29 cellular contexts compared by ENCODE assay signal in the genomic region with DNA sequence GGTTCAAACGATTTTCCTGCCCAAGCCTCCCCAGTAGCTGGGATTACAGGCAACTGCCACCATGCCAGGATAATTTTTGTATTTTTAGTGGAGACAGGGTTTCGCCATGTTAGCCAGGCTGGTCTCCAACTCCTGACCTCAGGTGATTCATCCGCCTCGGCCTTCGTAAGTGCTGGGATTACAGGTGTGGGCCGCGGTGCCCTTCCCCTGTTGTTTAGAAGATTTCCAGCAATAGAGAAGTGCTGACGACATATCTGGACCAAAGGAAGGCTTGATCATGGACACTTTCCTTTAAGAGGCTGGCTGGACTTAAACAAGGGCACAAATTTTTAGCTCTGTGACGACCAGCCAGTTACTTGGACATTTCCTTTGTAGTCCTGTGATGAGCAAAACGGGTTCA. TPM values are rescaled to one million over a fixed set of nuclear protein-coding genes. Genes with fewer than 3 reads are reported as not detected.
A peak's percentile ranks its signal among the peaks of the same experiment; 100 is the strongest.
DNase-seq lines count a peak whose midpoint lies in the region; ATAC-seq, FAIRE-seq and TF ChIP-seq lines count a peak whose summit lies in the region.
"Had no signal": no experiment of that assay in that cellular context is flagged by ENCODE, and none has a peak within 500 bp of the region (broad histone marks: within the 10 kb centered on the region; RNA-seq: fewer than 3 reads in every experiment).

No MANE protein-coding gene starts in this region.

- H3K27me3 Mint-ChIP-seq in endodermal cell (ENCODE audit: insufficient read depth): peaks cover 95% of the 10 kb centered on the region

- H3K4me2 ChIP-seq in HepG2 (ENCODE audit: low read depth, low read length): no peak overlapping the region
- H3K4me2 ChIP-seq: A549 had no signal

- ATAC-seq in Right ventricle myocardium inferior (no peak), left ventricle myocardium superior (no peak), HepG2 (no peak), gastrocnemius medialis (no peak), HG02885 (IDR thresholded peaks at IDR 0.05; ENCODE audit: poor library complexity, unreplicated experiment) (no peak)
- ATAC-seq in stimulated activated naive CD8-positive, alpha-beta T cell treated with anti-CD3 and anti-CD28 coated beads, Interleukin-15, Interleukin-2, amounts not matched to agents 100 U/mL and 50 U/mL, for 24 hours: no peak
- ATAC-seq: A549; stimulated activated effector memory CD8-positive, alpha-beta T cell treated with anti-CD3 and anti-CD28 coated beads, Interleukin-12 subunit alpha, Interleukin-12 subunit beta, amount 100 ng/mL, for 72 hours had no signal

- TF ChIP-seq EP300 in HepG2 (IDR thresholded peaks at IDR 0.05; ENCODE audit: low read depth in 2 of 2, low read length in 2 of 2): no peak
- TF ChIP-seq EP300 in HepG2 (CRISPR knock-in tag; IDR thresholded peaks at IDR 0.05; ENCODE audit: borderline replicate concordance): no peak

- H3K9me3 Mint-ChIP-seq in endodermal cell: no peaks in the 10 kb centered on the region
- H3K9me3 Mint-ChIP-seq: activated naive CD8-positive, alpha-beta T cell treated with anti-CD3 and anti-CD28 coated beads, Interleukin-2, amount 10 ng/mL, durations not matched to agents 7 days and 5 days; stimulated activated effector memory CD8-positive, alpha-beta T cell treated with anti-CD3 and anti-CD28 coated beads, Interleukin-12 subunit alpha, Interleukin-12 subunit beta, amount 100 ng/mL, for 72 hours had no signal

- H3K36me3 ChIP-seq in HepG2 (replicated peaks in 1 of 2; ENCODE audit: control insufficient read depth in 1 of 2, insufficient read depth in 2 of 2, low read length in 2 of 2) (no peaks in the 10 kb centered on the region), gastrocnemius medialis (no peaks in the 10 kb centered on the region), endodermal cell (ENCODE audit: control insufficient read depth, insufficient read depth, low read length) (no peaks in the 10 kb centered on the region)
- H3K36me3 ChIP-seq: BE2C, left lung had no signal

- H3K4me1 ChIP-seq in HepG2 (ENCODE audit: insufficient read depth, low read length) (peaks cover 35% of the 10 kb centered on the region), gastrocnemius medialis (peaks cover 16 to 19% of the 10 kb centered on the region in 2 donors), endodermal cell (ENCODE audit: control insufficient read depth, insufficient read depth, low read length) (no peaks in the 10 kb centered on the region)

- no peak for FAIRE-seq in HepG2 (lab: Jason Lieb, UNC)
- FAIRE-seq: A549, frontal cortex had no signal

- H3K27ac ChIP-seq in HepG2 (ENCODE audit: extremely low read length, insufficient read depth, low read length) (no peak overlapping the region), gastrocnemius medialis (peak overlapping the region; percentile 74 to 80 (median 76)), endodermal cell (ENCODE audit: low read depth, low read length) (no peak overlapping the region)
- H3K27ac ChIP-seq: A549, GM23248 had no signal

- TF ChIP-seq CTCF in HepG2 (CRISPR knock-in tag; IDR thresholded peaks at IDR 0.05) (no peak), gastrocnemius medialis (IDR thresholded peaks at IDR 0.05 in 4 of 5, conservative IDR thresholded peaks at IDR 0.05 in 1 of 5) (no peak), endodermal cell (conservative IDR thresholded peaks at IDR 0.05) (no peak)

- H2AFZ ChIP-seq in HepG2 (ENCODE audit: low read length): no peak overlapping the region

- DNase-seq in Right ventricle myocardium inferior (ENCODE audit: missing footprints): peak; percentile 34
- DNase-seq in left ventricle myocardium superior: no peak
- no peak for DNase-seq in HepG2 (ENCODE audit: low spot score)
- DNase-seq in gastrocnemius medialis: no peak
- DNase-seq in HPDE6-E6E7 (ENCODE audit: extremely low spot score): no peak
- no peak for DNase-seq in endodermal cell
- DNase-seq in stimulated activated naive CD8-positive, alpha-beta T cell treated with anti-CD3 and anti-CD28 coated beads, Interleukin-15, Interleukin-2, amounts not matched to agents 100 U/mL and 50 U/mL, for 24 hours: no peak
- DNase-seq: activated CD4-positive, alpha-beta T cell treated with anti-CD3 and anti-CD28 coated beads, Interleukin-2, amount 50 U/mL, for 48 hours; activated CD4-positive, CD25-positive, alpha-beta regulatory T cell; activated CD8-positive, alpha-beta memory T cell treated with anti-CD3 and anti-CD28 coated beads, Interleukin-2, amount 50 U/mL, for 48 hours; activated effector memory CD4-positive, alpha-beta T cell treated with Interleukin-2 at 50 U/mL for 16 hours; activated naive CD8-positive, alpha-beta T cell treated with anti-CD3 and anti-CD28 coated beads, Interleukin-2, amount 10 ng/mL, durations not matched to agents 7 days and 5 days; BE2C; effector memory CD4-positive, alpha-beta T cell; GDM1; left lung; NCI-H510A; PC-3; SHP77 had no signal

- H3K27ac Mint-ChIP-seq in endodermal cell: no peak overlapping the region
- H3K27ac Mint-ChIP-seq: activated naive CD8-positive, alpha-beta T cell treated with anti-CD3 and anti-CD28 coated beads, Interleukin-2, amount 10 ng/mL, durations not matched to agents 7 days and 5 days; stimulated activated effector memory CD8-positive, alpha-beta T cell treated with anti-CD3 and anti-CD28 coated beads, Interleukin-12 subunit alpha, Interleukin-12 subunit beta, amount 100 ng/mL, for 72 hours had no signal

- H3K9ac ChIP-seq in HepG2 (ENCODE audit: insufficient read depth, low read depth, low read length) (no peak overlapping the region), endodermal cell (ENCODE audit: extremely low read depth, low read length, poor library complexity, severe bottlenecking) (no peak overlapping the region)

- 39% methylated on average over 10 of the region's 10 CpGs for WGBS in HepG2 (ENCODE audit: low lambda C conversion rate)
- WGBS in endodermal cell (ENCODE audit: insufficient coverage in 1 of 2, insufficient read length in 1 of 2), 2 experiments: 63 to 72% methylated on average over 10 of the region's 10 CpGs

- no peak for TF ChIP-seq RAD21 in HepG2 (CRISPR knock-in tag; IDR thresholded peaks at IDR 0.05)

- H3K36me3 Mint-ChIP-seq in endodermal cell (ENCODE audit: low read depth): no peaks in the 10 kb centered on the region
- H3K36me3 Mint-ChIP-seq: stimulated activated effector memory CD8-positive, alpha-beta T cell treated with anti-CD3 and anti-CD28 coated beads, Interleukin-12 subunit alpha, Interleukin-12 subunit beta, amount 100 ng/mL, for 72 hours had no signal

- H3K9me3 ChIP-seq in HepG2 (ENCODE audit: low read length): no peaks in the 10 kb centered on the region
- no peaks in the 10 kb centered on the region for H3K9me3 ChIP-seq in gastrocnemius medialis
- H3K9me3 ChIP-seq in endodermal cell (ENCODE audit: control insufficient read depth, low read length): no peaks in the 10 kb centered on the region
- H3K9me3 ChIP-seq: A549, BE2C, left lung, mucosa of descending colon had no signal

- in situ Hi-C loops in HepG2 (cut with HindIII; ENCODE audit: extremely low pct_ligation_motif_present, low pct_unique_long_range_greater_than_20kb): no loop called here
- in situ Hi-C loops in gastrocnemius medialis (cut with MboI; ENCODE audit: low sequenced_read_pairs in 4 of 4): no loop called here

- peaks cover 17% of the 10 kb centered on the region for H3K4me1 Mint-ChIP-seq in endodermal cell

- peaks cover 6 to 73% of the 10 kb centered on the region in 2 experiments; a peak in 4 of 5 replicates for H3K27me3 ChIP-seq in HepG2 (ENCODE audit: control insufficient read depth in 1 of 2, insufficient read depth in 2 of 2, low read length in 2 of 2)
- peaks cover 0 to 6% (median 0%) of the 10 kb centered on the region in 3 donors for H3K27me3 ChIP-seq in gastrocnemius medialis
- H3K27me3 ChIP-seq in endodermal cell (ENCODE audit: control insufficient read depth, insufficient read depth, low read length, poor library complexity, severe bottlenecking): peaks cover 96% of the 10 kb centered on the region

- H3K79me2 ChIP-seq in HepG2 (ENCODE audit: insufficient read depth, low read length): no peaks in the 10 kb centered on the region

- no peak overlapping the region for H3K4me3 Mint-ChIP-seq in endodermal cell

- H3K4me3 ChIP-seq in HepG2 (replicated peaks in 1 of 3; ENCODE audit: insufficient read depth in 1 of 3, low read depth in 2 of 3, low read length in 3 of 3) (no peak overlapping the region), gastrocnemius medialis (no peak overlapping the region), endodermal cell (ENCODE audit: low read length) (no peak overlapping the region)
- H3K4me3 ChIP-seq: A549, mucosa of descending colon had no signal

- POLR2A ChIA-PET in HepG2 (lab: Yijun Ruan, JAX): no interaction called here

- intact Hi-C loops in Right ventricle myocardium inferior (cut with DNase I): no loop called here
- intact Hi-C loops in left ventricle myocardium superior (cut with micrococcal nuclease): no loop called here
- intact Hi-C loops in HepG2 (cut with micrococcal nuclease; ENCODE audit: unreplicated experiment): no loop called here
- intact Hi-C loops in gastrocnemius medialis (cut with DNase I; ENCODE audit: low total_unique reads): loop anchor here (2.0 kb wide), 1 partner anchor 72 kb away; no protein-coding TSS in a partner anchor

- CTCF ChIA-PET in HepG2 (lab: Yijun Ruan, JAX; ENCODE audit: low intra/inter-chr PET ratio, low total read pairs): no interaction called here

- no TSS peak for BruUV-seq in HepG2 (replicated peaks; lab: Mats Ljungman, UMichigan)

- TF ChIP-seq POLR2A in HepG2 (IDR thresholded peaks at IDR 0.05; ENCODE audit: insufficient read depth in 1 of 2, low read depth in 2 of 2, low read length in 2 of 2) (no peak), gastrocnemius medialis (IDR thresholded peaks at IDR 0.05) (no peak)

- no peaks in the 10 kb centered on the region for H4K20me1 ChIP-seq in HepG2 (ENCODE audit: insufficient read depth, low read length)

RNA-seq across cellular contexts. Expression of a gene that starts 1.3 kb away (rescaled TPM):
- total RNA-seq in Right ventricle myocardium inferior (6.7 TPM), left ventricle myocardium superior (6.8 TPM), HepG2 (2016; rRNA removed; fragmentation: Illumina TruSeq; extraction: Trizol) (4.6 and 5.5 TPM in 2 replicates), gastrocnemius medialis (1 to 10 TPM in 3 of 4 donors, not detected in 1; 5.3 to 10.0 (median 7.3) TPM), endodermal cell (not detected)
- 3.8 and 10.7 TPM in 2 replicates for total RNA-seq in HepG2 (2016; cell fraction: cytosol; rRNA removed; fragmentation: Illumina TruSeq; extraction: Trizol; ENCODE audit: low read depth)
- 4.5 and 5.2 TPM in 2 replicates for total RNA-seq in HepG2 (2016; cell fraction: insoluble cytoplasmic fraction; rRNA removed; fragmentation: Illumina TruSeq; extraction: Trizol)
- 4.8 and 6.1 TPM in 2 replicates for total RNA-seq in HepG2 (2016; cell fraction: membrane; rRNA removed; fragmentation: Illumina TruSeq; extraction: Trizol)
- 1.6 and 1.9 TPM in 2 replicates for total RNA-seq in HepG2 (2016; cell fraction: nucleus; rRNA removed; fragmentation: Illumina TruSeq; extraction: Trizol)
- not detected in 2 replicates for polyA plus RNA-seq in HepG2 (2011; rRNA removed)
- polyA plus RNA-seq in HepG2 (2011; cell fraction: cytosol; rRNA removed): 0.17 TPM in 1 of 2 replicates, not detected in the other
- polyA plus RNA-seq in HepG2 (2011; cell fraction: nucleus; rRNA removed): not detected in 2 replicates
- not detected in 2 replicates for polyA plus RNA-seq in HepG2 (2012)
- polyA plus RNA-seq in HepG2 (2016; cell fraction: cytosol; fragmentation: Illumina TruSeq; extraction: Trizol; ENCODE audit: low read depth): 4.5 and 9.2 TPM in 2 replicates
- 5.1 and 5.3 TPM in 2 replicates for polyA plus RNA-seq in HepG2 (2016; cell fraction: insoluble cytoplasmic fraction; fragmentation: Illumina TruSeq; extraction: Trizol; ENCODE audit: low read depth)
- 4.1 and 7.0 TPM in 2 replicates for polyA plus RNA-seq in HepG2 (2016; cell fraction: membrane; fragmentation: Illumina TruSeq; extraction: Trizol; ENCODE audit: low read depth)
- 2.3 and 3.0 TPM in 2 replicates for polyA plus RNA-seq in HepG2 (2016; cell fraction: nucleus; fragmentation: Illumina TruSeq; extraction: Trizol; ENCODE audit: insufficient read depth, low read depth)
- not detected in 2 replicates for polyA minus RNA-seq in HepG2 (2011; rRNA and poly(A)+ RNA removed; ENCODE audit: low replicate concordance)
- polyA minus RNA-seq in HepG2 (2011; cell fraction: cytosol; rRNA and poly(A)+ RNA removed): not detected in 2 replicates
- polyA minus RNA-seq in HepG2 (2011; cell fraction: nucleus; rRNA and poly(A)+ RNA removed): not detected in 2 replicates
- 0.78 TPM for polyA plus RNA-seq in endodermal cell (2013, experiment 1 of 2)
- polyA plus RNA-seq in endodermal cell (2013, experiment 2 of 2): not detected
- total RNA-seq: activated naive CD8-positive, alpha-beta T cell treated with anti-CD3 and anti-CD28 coated beads, Interleukin-2, amount 10 ng/mL, durations not matched to agents 7 days and 5 days; frontal cortex; HT1080; smooth muscle cell had no signal
- polyA plus RNA-seq: A549 had no signal

RNA-seq across cellular contexts. Expression of a gene that starts 5.6 kb away (rescaled TPM):
- total RNA-seq in Right ventricle myocardium inferior (136 TPM), left ventricle myocardium superior (123 TPM), HepG2 (2016; rRNA removed; fragmentation: Illumina TruSeq; extraction: Trizol) (1,072 and 1,398 TPM in 2 replicates), gastrocnemius medialis (100 to 1,000 TPM in 3 of 4 donors, 10 to 100 TPM in 1; 63.0 to 434 (median 267) TPM), endodermal cell (1 to 10 TPM in 1 of 2 donors, not detected in 1; 5.5 TPM)
- total RNA-seq in HepG2 (2016; cell fraction: cytosol; rRNA removed; fragmentation: Illumina TruSeq; extraction: Trizol; ENCODE audit: low read depth): 449 and 580 TPM in 2 replicates
- 1,060 and 1,516 TPM in 2 replicates for total RNA-seq in HepG2 (2016; cell fraction: insoluble cytoplasmic fraction; rRNA removed; fragmentation: Illumina TruSeq; extraction: Trizol)
- total RNA-seq in HepG2 (2016; cell fraction: membrane; rRNA removed; fragmentation: Illumina TruSeq; extraction: Trizol): 620 and 688 TPM in 2 replicates
- 375 and 428 TPM in 2 replicates for total RNA-seq in HepG2 (2016; cell fraction: nucleus; rRNA removed; fragmentation: Illumina TruSeq; extraction: Trizol)
- 65.7 and 110 TPM in 2 replicates for polyA plus RNA-seq in HepG2 (2011; rRNA removed)
- polyA plus RNA-seq in HepG2 (2011; cell fraction: cytosol; rRNA removed): 60.2 and 170 TPM in 2 replicates
- polyA plus RNA-seq in HepG2 (2011; cell fraction: nucleus; rRNA removed): 44.6 and 58.6 TPM in 2 replicates
- polyA plus RNA-seq in HepG2 (2012): 41.0 and 60.0 TPM in 2 replicates
- polyA plus RNA-seq in HepG2 (2016; cell fraction: cytosol; fragmentation: Illumina TruSeq; extraction: Trizol; ENCODE audit: low read depth): 331 and 417 TPM in 2 replicates
- 916 and 1,090 TPM in 2 replicates for polyA plus RNA-seq in HepG2 (2016; cell fraction: insoluble cytoplasmic fraction; fragmentation: Illumina TruSeq; extraction: Trizol; ENCODE audit: low read depth)
- 493 and 496 TPM in 2 replicates for polyA plus RNA-seq in HepG2 (2016; cell fraction: membrane; fragmentation: Illumina TruSeq; extraction: Trizol; ENCODE audit: low read depth)
- 455 and 459 TPM in 2 replicates for polyA plus RNA-seq in HepG2 (2016; cell fraction: nucleus; fragmentation: Illumina TruSeq; extraction: Trizol; ENCODE audit: insufficient read depth, low read depth)
- polyA minus RNA-seq in HepG2 (2011; rRNA and poly(A)+ RNA removed; ENCODE audit: low replicate concordance): 37.7 and 61.5 TPM in 2 replicates
- polyA minus RNA-seq in HepG2 (2011; cell fraction: cytosol; rRNA and poly(A)+ RNA removed): 10.3 and 29.3 TPM in 2 replicates
- 4.0 and 4.5 TPM in 2 replicates for polyA minus RNA-seq in HepG2 (2011; cell fraction: nucleus; rRNA and poly(A)+ RNA removed)
- 1.8 TPM for polyA plus RNA-seq in endodermal cell (2013, experiment 1 of 2)
- not detected for polyA plus RNA-seq in endodermal cell (2013, experiment 2 of 2)
- total RNA-seq: PC-3 had no signal
- polyA plus RNA-seq: A549 had no signal

RNA-seq across cellular contexts. Expression of a gene that starts 7.3 kb away (rescaled TPM):
- 2.9 TPM for total RNA-seq in Right ventricle myocardium inferior
- 2.3 TPM for total RNA-seq in left ventricle myocardium superior
- total RNA-seq in HepG2 (2016; rRNA removed; fragmentation: Illumina TruSeq; extraction: Trizol): 10.4 and 14.0 TPM in 2 replicates
- 1.2 and 6.7 TPM in 2 replicates for total RNA-seq in HepG2 (2016; cell fraction: cytosol; rRNA removed; fragmentation: Illumina TruSeq; extraction: Trizol; ENCODE audit: low read depth)
- 11.0 and 11.9 TPM in 2 replicates for total RNA-seq in HepG2 (2016; cell fraction: insoluble cytoplasmic fraction; rRNA removed; fragmentation: Illumina TruSeq; extraction: Trizol)
- total RNA-seq in HepG2 (2016; cell fraction: membrane; rRNA removed; fragmentation: Illumina TruSeq; extraction: Trizol): 3.9 and 4.7 TPM in 2 replicates
- total RNA-seq in HepG2 (2016; cell fraction: nucleus; rRNA removed; fragmentation: Illumina TruSeq; extraction: Trizol): 2.4 and 4.5 TPM in 2 replicates
- polyA plus RNA-seq in HepG2 (2011; rRNA removed): 4.8 and 8.3 TPM in 2 replicates
- polyA plus RNA-seq in HepG2 (2011; cell fraction: cytosol; rRNA removed): 5.8 and 10.7 TPM in 2 replicates
- 2.9 and 3.7 TPM in 2 replicates for polyA plus RNA-seq in HepG2 (2011; cell fraction: nucleus; rRNA removed)
- polyA plus RNA-seq in HepG2 (2012): 4.1 and 6.6 TPM in 2 replicates
- 3.5 TPM in 2 replicates for polyA plus RNA-seq in HepG2 (2016; cell fraction: cytosol; fragmentation: Illumina TruSeq; extraction: Trizol; ENCODE audit: low read depth)
- 12.3 and 12.6 TPM in 2 replicates for polyA plus RNA-seq in HepG2 (2016; cell fraction: insoluble cytoplasmic fraction; fragmentation: Illumina TruSeq; extraction: Trizol; ENCODE audit: low read depth)
- polyA plus RNA-seq in HepG2 (2016; cell fraction: membrane; fragmentation: Illumina TruSeq; extraction: Trizol; ENCODE audit: low read depth): 6.3 and 7.2 TPM in 2 replicates
- polyA plus RNA-seq in HepG2 (2016; cell fraction: nucleus; fragmentation: Illumina TruSeq; extraction: Trizol; ENCODE audit: insufficient read depth, low read depth): 10.5 and 12.1 TPM in 2 replicates
- 9.5 TPM in 1 of 2 replicates, not detected in the other for polyA minus RNA-seq in HepG2 (2011; rRNA and poly(A)+ RNA removed; ENCODE audit: low replicate concordance)
- polyA minus RNA-seq in HepG2 (2011; cell fraction: cytosol; rRNA and poly(A)+ RNA removed): 2.8 TPM in 1 of 2 replicates, not detected in the other
- 1.5 TPM in 1 of 2 replicates, not detected in the other for polyA minus RNA-seq in HepG2 (2011; cell fraction: nucleus; rRNA and poly(A)+ RNA removed)
- total RNA-seq in gastrocnemius medialis: 10 to 100 TPM in 3 of 4 donors, not detected in 1; 17.3 to 34.9 (median 20.2) TPM
- not detected for total RNA-seq in endodermal cell
- not detected for polyA plus RNA-seq in endodermal cell (2013, experiment 1 of 2)
- polyA plus RNA-seq in endodermal cell (2013, experiment 2 of 2): not detected
- total RNA-seq: activated naive CD8-positive, alpha-beta T cell treated with anti-CD3 and anti-CD28 coated beads, Interleukin-2, amount 10 ng/mL, durations not matched to agents 7 days and 5 days; chondrocyte; frontal cortex; GM23248; HT1080; PC-3; smooth muscle cell had no signal
- polyA plus RNA-seq: smooth muscle cell had no signal

RNA-seq across cellular contexts. Expression of a gene that starts 20.5 kb away (rescaled TPM):
- not detected for total RNA-seq in Right ventricle myocardium inferior
- total RNA-seq in left ventricle myocardium superior: not detected
- 0.89 TPM in 1 of 2 replicates, not detected in the other for total RNA-seq in HepG2 (2016; rRNA removed; fragmentation: Illumina TruSeq; extraction: Trizol)
- total RNA-seq in HepG2 (2016; cell fraction: cytosol; rRNA removed; fragmentation: Illumina TruSeq; extraction: Trizol; ENCODE audit: low read depth): not detected in 2 replicates
- 0.45 TPM in 1 of 2 replicates, not detected in the other for total RNA-seq in HepG2 (2016; cell fraction: insoluble cytoplasmic fraction; rRNA removed; fragmentation: Illumina TruSeq; extraction: Trizol)
- total RNA-seq in HepG2 (2016; cell fraction: membrane; rRNA removed; fragmentation: Illumina TruSeq; extraction: Trizol): not detected in 2 replicates
- not detected in 2 replicates for total RNA-seq in HepG2 (2016; cell fraction: nucleus; rRNA removed; fragmentation: Illumina TruSeq; extraction: Trizol)
- polyA plus RNA-seq in HepG2 (2011; rRNA removed): not detected in 2 replicates
- not detected in 2 replicates for polyA plus RNA-seq in HepG2 (2011; cell fraction: cytosol; rRNA removed)
- polyA plus RNA-seq in HepG2 (2011; cell fraction: nucleus; rRNA removed): not detected in 2 replicates
- not detected in 2 replicates for polyA plus RNA-seq in HepG2 (2012)
- 1.1 TPM in 1 of 2 replicates, not detected in the other for polyA plus RNA-seq in HepG2 (2016; cell fraction: cytosol; fragmentation: Illumina TruSeq; extraction: Trizol; ENCODE audit: low read depth)
- polyA plus RNA-seq in HepG2 (2016; cell fraction: insoluble cytoplasmic fraction; fragmentation: Illumina TruSeq; extraction: Trizol; ENCODE audit: low read depth): 1.3 TPM in 1 of 2 replicates, not detected in the other
- polyA plus RNA-seq in HepG2 (2016; cell fraction: membrane; fragmentation: Illumina TruSeq; extraction: Trizol; ENCODE audit: low read depth): not detected in 2 replicates
- not detected in 2 replicates for polyA plus RNA-seq in HepG2 (2016; cell fraction: nucleus; fragmentation: Illumina TruSeq; extraction: Trizol; ENCODE audit: insufficient read depth, low read depth)
- polyA minus RNA-seq in HepG2 (2011; rRNA and poly(A)+ RNA removed; ENCODE audit: low replicate concordance): not detected in 2 replicates
- polyA minus RNA-seq in HepG2 (2011; cell fraction: cytosol; rRNA and poly(A)+ RNA removed): not detected in 2 replicates
- polyA minus RNA-seq in HepG2 (2011; cell fraction: nucleus; rRNA and poly(A)+ RNA removed): not detected in 2 replicates
- not detected for total RNA-seq in gastrocnemius medialis
- total RNA-seq in endodermal cell: not detected
- polyA plus RNA-seq in endodermal cell (2013, experiment 1 of 2): not detected
- polyA plus RNA-seq in endodermal cell (2013, experiment 2 of 2): not detected
- total RNA-seq: activated naive CD8-positive, alpha-beta T cell treated with anti-CD3 and anti-CD28 coated beads, Interleukin-2, amount 10 ng/mL, durations not matched to agents 7 days and 5 days; chondrocyte; frontal cortex; GM23248; HT1080; left lung; mucosa of descending colon; PC-3; posterior vena cava; smooth muscle cell had no signal
- polyA plus RNA-seq: A549, GM23248, smooth muscle cell had no signal

RNA-seq across cellular contexts. Expression of a gene that starts 22.8 kb away (rescaled TPM):
- total RNA-seq in Right ventricle myocardium inferior: 95.2 TPM
- total RNA-seq in left ventricle myocardium superior: 86.3 TPM
- total RNA-seq in HepG2 (2016; rRNA removed; fragmentation: Illumina TruSeq; extraction: Trizol): 371 and 409 TPM in 2 replicates
- 157 and 189 TPM in 2 replicates for total RNA-seq in HepG2 (2016; cell fraction: cytosol; rRNA removed; fragmentation: Illumina TruSeq; extraction: Trizol; ENCODE audit: low read depth)
- total RNA-seq in HepG2 (2016; cell fraction: insoluble cytoplasmic fraction; rRNA removed; fragmentation: Illumina TruSeq; extraction: Trizol): 352 and 408 TPM in 2 replicates
- total RNA-seq in HepG2 (2016; cell fraction: membrane; rRNA removed; fragmentation: Illumina TruSeq; extraction: Trizol): 229 and 245 TPM in 2 replicates
- 163 and 193 TPM in 2 replicates for total RNA-seq in HepG2 (2016; cell fraction: nucleus; rRNA removed; fragmentation: Illumina TruSeq; extraction: Trizol)
- polyA plus RNA-seq in HepG2 (2011; rRNA removed): 115 and 135 TPM in 2 replicates
- 73.7 and 154 TPM in 2 replicates for polyA plus RNA-seq in HepG2 (2011; cell fraction: cytosol; rRNA removed)
- polyA plus RNA-seq in HepG2 (2011; cell fraction: nucleus; rRNA removed): 59.7 and 92.9 TPM in 2 replicates
- polyA plus RNA-seq in HepG2 (2012): 238 and 414 TPM in 2 replicates
- 372 and 462 TPM in 2 replicates for polyA plus RNA-seq in HepG2 (2016; cell fraction: cytosol; fragmentation: Illumina TruSeq; extraction: Trizol; ENCODE audit: low read depth)
- polyA plus RNA-seq in HepG2 (2016; cell fraction: insoluble cytoplasmic fraction; fragmentation: Illumina TruSeq; extraction: Trizol; ENCODE audit: low read depth): 827 and 1,007 TPM in 2 replicates
- polyA plus RNA-seq in HepG2 (2016; cell fraction: membrane; fragmentation: Illumina TruSeq; extraction: Trizol; ENCODE audit: low read depth): 520 and 590 TPM in 2 replicates
- polyA plus RNA-seq in HepG2 (2016; cell fraction: nucleus; fragmentation: Illumina TruSeq; extraction: Trizol; ENCODE audit: insufficient read depth, low read depth): 496 and 540 TPM in 2 replicates
- polyA minus RNA-seq in HepG2 (2011; rRNA and poly(A)+ RNA removed; ENCODE audit: low replicate concordance): 32.0 and 145 TPM in 2 replicates
- polyA minus RNA-seq in HepG2 (2011; cell fraction: cytosol; rRNA and poly(A)+ RNA removed): 123 and 174 TPM in 2 replicates
- 12.1 and 19.8 TPM in 2 replicates for polyA minus RNA-seq in HepG2 (2011; cell fraction: nucleus; rRNA and poly(A)+ RNA removed)
- 1,000 to 10,000 TPM in 1 of 4 donors, 100 to 1,000 TPM in 3; 250 to 1,131 (median 795) TPM for total RNA-seq in gastrocnemius medialis
- 1 to 10 TPM in 1 of 2 donors, not detected in 1; 6.8 TPM for total RNA-seq in endodermal cell
- 13.3 TPM for polyA plus RNA-seq in endodermal cell (2013, experiment 1 of 2)
- 14.2 TPM for polyA plus RNA-seq in endodermal cell (2013, experiment 2 of 2)

Comparison
In these comparisons a context has a peak if more than half of its experiments do, and no peak if none do; other contexts are left out.
1. H3K27ac ChIP-seq: peak in gastrocnemius medialis (4 of 4); none in HepG2 (single experiment) and endodermal cell (single experiment).
2. RNA of a gene that starts 5.6 kb away (total RNA-seq): 375 to 1,516 TPM in HepG2, 63.0 to 434 TPM in gastrocnemius medialis, 136 TPM in Right ventricle myocardium inferior (single experiment) and 123 TPM in left ventricle myocardium superior (single experiment); 5.5 TPM in endodermal cell; every median in the first group is over 4 times any median in the second.